Comparison of ENCODE assay signal across 7 cellular contexts in the genomic region with DNA sequence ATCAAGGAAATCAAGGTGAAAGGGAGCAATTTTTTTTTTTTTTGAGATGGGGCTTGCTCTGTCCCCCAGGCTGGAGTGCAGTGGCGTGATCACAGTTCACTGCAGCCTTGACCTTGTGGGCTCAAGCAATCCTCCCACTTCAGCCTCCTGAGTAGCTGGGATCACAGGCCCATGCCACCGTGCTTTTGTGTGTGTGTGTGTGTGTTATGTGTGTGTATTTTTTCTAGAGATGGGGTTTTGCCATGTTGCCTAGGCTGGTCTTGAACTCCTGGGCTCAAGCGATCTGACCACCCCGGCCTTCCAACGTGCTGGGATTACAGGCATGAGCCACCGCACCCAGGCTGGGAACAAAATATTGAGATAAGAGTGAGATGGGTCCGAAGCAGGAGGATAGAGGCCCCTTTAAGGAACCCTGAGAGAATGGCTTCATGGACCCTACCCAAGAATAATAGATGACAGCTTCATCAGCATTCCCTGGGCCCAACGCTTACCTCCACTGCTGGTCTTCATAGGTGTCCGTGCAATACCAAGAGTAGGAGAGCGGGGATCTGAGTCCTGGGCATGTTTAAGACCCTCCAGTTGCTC. TPM values are rescaled to one million over a fixed set of nuclear protein-coding genes. Genes with fewer than 3 reads are reported as not detected.
DNase-seq lines count a peak whose midpoint lies in the region.
"Had no signal": no experiment of that assay in that cellular context is flagged by ENCODE, and none has a peak within 500 bp of the region (broad histone marks: within the 10 kb centered on the region; RNA-seq: fewer than 3 reads in every experiment).

No MANE protein-coding gene starts in this region.

- H3K4me3 Mint-ChIP-seq in activated naive CD8-positive, alpha-beta T cell treated with anti-CD3 and anti-CD28 coated beads for 36 hours, result peak overlapping the region; percentile 97

- H3K9me3 Mint-ChIP-seq in activated naive CD8-positive, alpha-beta T cell treated with anti-CD3 and anti-CD28 coated beads for 36 hours, result no peaks in the 10 kb centered on the region

- H3K36me3 ChIP-seq in HUES48 (ENCODE audit: control insufficient read depth, insufficient read depth, low read length) (peaks cover 48% of the 10 kb centered on the region), neuron (ENCODE audit: insufficient read depth, low read length) (peaks cover 46% of the 10 kb centered on the region)
- H3K36me3 ChIP-seq: ovary had no signal

- H3K9me3 ChIP-seq in HUES48 (ENCODE audit: control insufficient read depth, insufficient read depth, low read length) (no peaks in the 10 kb centered on the region), neuron (ENCODE audit: low read length) (no peaks in the 10 kb centered on the region)
- H3K9me3 ChIP-seq: ovary, thoracic aorta had no signal

- H3K4me3 ChIP-seq in HUES48 (ENCODE audit: low read depth, low read length) (peak overlapping the region; percentile 88), neuron (ENCODE audit: low read length) (peak overlapping the region; percentile 59)
- H3K4me3 ChIP-seq: ovary, thoracic aorta had no signal

- peaks cover 29% of the 10 kb centered on the region for H3K4me1 Mint-ChIP-seq in activated naive CD8-positive, alpha-beta T cell treated with anti-CD3 and anti-CD28 coated beads for 36 hours

- no peaks in the 10 kb centered on the region for H3K27me3 Mint-ChIP-seq in activated naive CD8-positive, alpha-beta T cell treated with anti-CD3 and anti-CD28 coated beads for 36 hours

- no peak overlapping the region for H2AFZ ChIP-seq in neuron (ENCODE audit: low read depth, low read length)

- H3K36me3 Mint-ChIP-seq in activated naive CD8-positive, alpha-beta T cell treated with anti-CD3 and anti-CD28 coated beads for 36 hours, result peaks cover 21% of the 10 kb centered on the region

- no peak overlapping the region for H3K9ac ChIP-seq in HUES48 (ENCODE audit: low read depth, low read length)

- DNase-seq in activated naive CD8-positive, alpha-beta T cell treated with anti-CD3 and anti-CD28 coated beads for 36 hours, result no peak
- DNase-seq in stimulated activated CD8-positive, alpha-beta memory T cell treated with anti-CD3 and anti-CD28 coated beads, Interleukin-4, amount 100 ng/mL, for 48 hours, result no peak
- no peak for DNase-seq in NCI-H2107 (lab: John Stamatoyannopoulos, UW)

- H3K27ac Mint-ChIP-seq in activated naive CD8-positive, alpha-beta T cell treated with anti-CD3 and anti-CD28 coated beads for 36 hours, result no peak overlapping the region

- H3K4me1 ChIP-seq in HUES48 (ENCODE audit: control insufficient read depth, insufficient read depth, low read length) (peaks cover 10% of the 10 kb centered on the region), neuron (ENCODE audit: insufficient read depth, low read length) (peaks cover 27% of the 10 kb centered on the region)

- H3K27me3 ChIP-seq in HUES48 (ENCODE audit: control insufficient read depth, insufficient read depth, low read length), result no peaks in the 10 kb centered on the region
- H3K27me3 ChIP-seq in neuron (ENCODE audit: insufficient read depth, low read length), result no peaks in the 10 kb centered on the region
- H3K27me3 ChIP-seq: ovary had no signal

- H3K27ac ChIP-seq in HUES48 (ENCODE audit: low read depth, low read length), result no peak overlapping the region
- H3K27ac ChIP-seq: ovary, thoracic aorta had no signal

RNA-seq across cellular contexts. Expression of gene CDCA3, which starts 1.0 kb away (rescaled TPM):
- 10 to 100 TPM; 62.5 to 64.0 TPM for total RNA-seq in activated naive CD8-positive, alpha-beta T cell treated with anti-CD3 and anti-CD28 coated beads for 36 hours

RNA-seq across cellular contexts. Expression of gene USP5, which starts 1.9 kb away (rescaled TPM):
- total RNA-seq in activated naive CD8-positive, alpha-beta T cell treated with anti-CD3 and anti-CD28 coated beads for 36 hours, result 100 to 1,000 TPM; 125 to 127 TPM

RNA-seq across cellular contexts. Expression of gene GNB3, which starts 9.3 kb away (rescaled TPM):
- under 1 TPM in 1 of 2 experiments, not detected in 1; 0.10 TPM for total RNA-seq in activated naive CD8-positive, alpha-beta T cell treated with anti-CD3 and anti-CD28 coated beads for 36 hours

RNA-seq across cellular contexts. Expression of gene TPI1, which starts 17.3 kb away (rescaled TPM):
- total RNA-seq in activated naive CD8-positive, alpha-beta T cell treated with anti-CD3 and anti-CD28 coated beads for 36 hours, result 1,000 to 10,000 TPM; 1,593 to 1,653 TPM

RNA-seq across cellular contexts. Expression of gene P3H3, which starts 21.9 kb away (rescaled TPM):
- total RNA-seq in activated naive CD8-positive, alpha-beta T cell treated with anti-CD3 and anti-CD28 coated beads for 36 hours, result under 1 TPM; 0.36 to 0.60 TPM
